14 cellular contexts compared by ENCODE assay signal in the genomic region with DNA sequence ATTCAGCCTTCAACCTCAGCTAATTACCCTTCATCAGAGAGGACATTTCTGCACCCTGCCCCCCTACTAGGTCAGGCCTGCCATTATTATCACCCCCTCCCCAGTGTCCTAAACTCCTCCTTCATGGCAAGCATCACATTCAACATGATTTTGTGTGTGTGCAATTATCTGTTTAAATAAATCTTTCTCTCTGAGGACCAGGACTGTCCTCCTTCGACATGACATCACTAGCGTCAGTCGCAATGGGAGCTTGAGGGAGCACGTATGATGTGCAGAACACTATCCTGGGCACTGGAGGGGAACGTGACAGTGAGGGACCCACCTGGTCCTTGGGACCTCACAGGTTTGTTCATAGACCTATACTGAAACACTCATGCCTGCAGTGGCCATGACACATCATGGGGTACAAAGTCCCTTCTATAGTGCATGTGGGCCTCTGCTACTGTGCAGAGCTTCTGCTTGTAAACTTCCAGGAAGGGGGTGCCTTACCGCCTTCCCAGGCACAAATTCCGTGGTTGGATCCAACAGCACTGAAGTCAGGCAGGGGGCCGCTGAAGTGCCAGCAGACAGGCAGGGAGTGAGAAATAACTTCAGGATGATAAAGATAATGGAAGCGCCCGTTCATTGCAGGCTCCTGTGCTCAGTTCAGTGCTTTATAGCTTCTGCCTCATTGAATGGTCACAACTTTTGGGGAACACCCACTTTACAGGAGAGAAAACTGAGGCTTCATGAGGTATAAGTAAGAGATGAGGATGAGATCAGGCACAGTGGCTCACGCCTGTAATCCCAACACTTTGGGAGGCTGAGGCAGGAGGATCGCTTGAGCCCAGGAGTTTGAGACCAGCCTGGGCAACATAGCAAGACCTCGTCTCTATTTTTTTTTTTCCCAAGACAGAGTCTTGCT. TPM values are rescaled to one million over a fixed set of nuclear protein-coding genes. Genes with fewer than 3 reads are reported as not detected.
DNase-seq lines count a peak whose midpoint lies in the region; ATAC-seq and TF ChIP-seq lines count a peak whose summit lies in the region.
"Had no signal": no experiment of that assay in that cellular context is flagged by ENCODE, and none has a peak within 500 bp of the region (broad histone marks: within the 10 kb centered on the region; RNA-seq: fewer than 3 reads in every experiment).

No MANE protein-coding gene starts in this region.

- H2AK5ac ChIP-seq in trophoblast cell (ENCODE audit: low read length): peak overlapping the region; percentile 2

- H3K36me3 ChIP-seq in breast epithelium (no peaks in the 10 kb centered on the region), trophoblast cell (ENCODE audit: control insufficient read depth in 1 of 2, insufficient read depth in 2 of 2, low read length in 2 of 2) (no peaks in the 10 kb centered on the region)
- H3K36me3 ChIP-seq: suprapubic skin had no signal

- no peak for TF ChIP-seq POLR2A in breast epithelium (IDR thresholded peaks at IDR 0.05)

- H2BK12ac ChIP-seq in trophoblast cell (ENCODE audit: low read length): peak overlapping the region; percentile 43

- no peaks in the 10 kb centered on the region for H3K9me3 Mint-ChIP-seq in CD14-positive monocyte
- H3K9me3 Mint-ChIP-seq: memory B cell had no signal

- no peak overlapping the region for H2BK5ac ChIP-seq in trophoblast cell (ENCODE audit: low read depth, low read length, poor library complexity)

- no peak overlapping the region for H3K14ac ChIP-seq in trophoblast cell (ENCODE audit: low read length)

- peaks cover 0 to 2% (median 0%) of the 10 kb centered on the region in 3 donors for H3K27me3 Mint-ChIP-seq in CD14-positive monocyte (ENCODE audit: low read depth in 3 of 3)
- H3K27me3 Mint-ChIP-seq: activated naive CD8-positive, alpha-beta T cell had no signal

- H3K9ac ChIP-seq in trophoblast cell (ENCODE audit: low read length): no peak overlapping the region
- H3K9ac ChIP-seq: parathyroid adenoma had no signal

- no peak overlapping the region for H2AFZ ChIP-seq in trophoblast cell (ENCODE audit: insufficient read depth, low read length, poor library complexity)
- H2AFZ ChIP-seq: parathyroid adenoma had no signal

- no peak overlapping the region for H3K4me3 ChIP-seq in breast epithelium
- H3K4me3 ChIP-seq in trophoblast cell (ENCODE audit: low read depth, low read length): no peak overlapping the region
- H3K4me3 ChIP-seq: suprapubic skin had no signal

- no peak for ATAC-seq in GM18868 (IDR thresholded peaks at IDR 0.05; ENCODE audit: unreplicated experiment)

- H3K4ac ChIP-seq in trophoblast cell (ENCODE audit: low read depth, low read length): no peak overlapping the region

- no peaks in the 10 kb centered on the region for H3K79me2 ChIP-seq in trophoblast cell (ENCODE audit: control insufficient read depth, insufficient read depth, low read length, poor library complexity)
- H3K79me2 ChIP-seq: parathyroid adenoma had no signal

- no peak overlapping the region for H4K91ac ChIP-seq in trophoblast cell (ENCODE audit: low read depth, low read length)

- H3K4me3 Mint-ChIP-seq in CD14-positive monocyte: no peak overlapping the region
- H3K4me3 Mint-ChIP-seq: activated naive CD8-positive, alpha-beta T cell; memory B cell had no signal

- peak overlapping the region; percentile 55 to 95 (median 91) for H3K27ac Mint-ChIP-seq in CD14-positive monocyte
- H3K27ac Mint-ChIP-seq: activated naive CD8-positive, alpha-beta T cell; memory B cell had no signal

- intact Hi-C loops in CD14-positive monocyte (cut with micrococcal nuclease) (no loop called here), breast epithelium (cut with DNase I; ENCODE audit: low total_unique reads) (loop anchor here (10.0 kb wide), 1 partner anchor 1509 kb away; a partner anchor contains a TSS)

- no peak for TF ChIP-seq CTCF in CD14-positive monocyte (IDR thresholded peaks at IDR 0.05)
- no peak for TF ChIP-seq CTCF in breast epithelium (IDR thresholded peaks at IDR 0.05)

- H3K27ac ChIP-seq in breast epithelium (peak overlapping the region; percentile 56 to 98), trophoblast cell (ENCODE audit: low read depth, low read length) (no peak overlapping the region), substantia nigra (ENCODE audit: low read depth, low read length, poor library complexity, severe bottlenecking) (no peak overlapping the region)
- H3K27ac ChIP-seq: parathyroid adenoma had no signal

- H3K27me3 ChIP-seq in breast epithelium (no peaks in the 10 kb centered on the region), trophoblast cell (ENCODE audit: insufficient read depth, low read length) (no peaks in the 10 kb centered on the region)
- H3K27me3 ChIP-seq: suprapubic skin had no signal

- H3K79me1 ChIP-seq in trophoblast cell (ENCODE audit: low read length): peaks cover 9% of the 10 kb centered on the region

- H4K12ac ChIP-seq in trophoblast cell (ENCODE audit: low read depth, low read length): no peak overlapping the region

- DNase-seq in CD14-positive monocyte (ENCODE audit: low spot score): no peak
- peak; percentile 71 for DNase-seq in HT-29 (ENCODE audit: low spot score)
- DNase-seq in breast epithelium (ENCODE audit: low spot score in 2 of 2): no peak
- DNase-seq in trophoblast cell: no peak
- no peak for DNase-seq in DMS153 (lab: John Stamatoyannopoulos, UW)
- no peak for DNase-seq in substantia nigra (lab: John Stamatoyannopoulos, UW)
- DNase-seq: central memory CD4-positive, alpha-beta T cell; GDM1; NCI-H2107 had no signal

- H3K18ac ChIP-seq in trophoblast cell (ENCODE audit: low read length): no peak overlapping the region

- WGBS in trophoblast cell (ENCODE audit: extremely low coverage, insufficient coverage, insufficient read length): no CpG with 5 or more reads among the region's 13 CpGs

- no peak overlapping the region for H2BK120ac ChIP-seq in trophoblast cell (ENCODE audit: insufficient read depth, low read length, poor library complexity)

- H3K23ac ChIP-seq in trophoblast cell (ENCODE audit: low read length): no peak overlapping the region

- H3K4me2 ChIP-seq in trophoblast cell (ENCODE audit: low read length): no peak overlapping the region

- no peak overlapping the region for H4K8ac ChIP-seq in trophoblast cell (ENCODE audit: low read depth, low read length)

- H3K9me3 ChIP-seq in breast epithelium (no peaks in the 10 kb centered on the region), trophoblast cell (ENCODE audit: insufficient read depth, low read depth, low read length) (no peaks in the 10 kb centered on the region)
- H3K9me3 ChIP-seq: suprapubic skin had no signal

- H3K4me1 ChIP-seq in breast epithelium (peaks cover 5 to 44% of the 10 kb centered on the region in 2 donors), trophoblast cell (ENCODE audit: control insufficient read depth in 1 of 2, insufficient read depth in 2 of 2, low read length in 2 of 2) (peaks cover 11 to 13% of the 10 kb centered on the region in 2 experiments)

- peaks cover 90% of the 10 kb centered on the region for H3K4me1 Mint-ChIP-seq in CD14-positive monocyte

- peaks cover 10 to 17% of the 10 kb centered on the region in 2 donors for H3K36me3 Mint-ChIP-seq in CD14-positive monocyte
- H3K36me3 Mint-ChIP-seq: activated naive CD8-positive, alpha-beta T cell; memory B cell had no signal

RNA-seq across cellular contexts. Expression of a gene that starts 36.0 kb away (rescaled TPM):
- polyA plus RNA-seq in CD14-positive monocyte: under 1 TPM in 1 of 2 donors, not detected in 1; 0.59 TPM
- 6.3 and 8.0 TPM in 2 replicates for total RNA-seq in HT-29 (2014; rRNA removed; shearing (Covaris generic))
- total RNA-seq in breast epithelium: 10 to 100 TPM; 19.0 to 45.9 (median 43.2) TPM
- 79.8 and 92.5 TPM in 2 replicates for polyA plus RNA-seq in trophoblast cell (2013)

Comparison
In these comparisons a context has a peak if more than half of its experiments do, and no peak if none do; other contexts are left out.
1. H3K27ac ChIP-seq: peak in breast epithelium (2 of 2); none in trophoblast cell (single experiment) and substantia nigra (single experiment).